Comparison of ENCODE assay signal across 1 cellular context in the genomic region with DNA sequence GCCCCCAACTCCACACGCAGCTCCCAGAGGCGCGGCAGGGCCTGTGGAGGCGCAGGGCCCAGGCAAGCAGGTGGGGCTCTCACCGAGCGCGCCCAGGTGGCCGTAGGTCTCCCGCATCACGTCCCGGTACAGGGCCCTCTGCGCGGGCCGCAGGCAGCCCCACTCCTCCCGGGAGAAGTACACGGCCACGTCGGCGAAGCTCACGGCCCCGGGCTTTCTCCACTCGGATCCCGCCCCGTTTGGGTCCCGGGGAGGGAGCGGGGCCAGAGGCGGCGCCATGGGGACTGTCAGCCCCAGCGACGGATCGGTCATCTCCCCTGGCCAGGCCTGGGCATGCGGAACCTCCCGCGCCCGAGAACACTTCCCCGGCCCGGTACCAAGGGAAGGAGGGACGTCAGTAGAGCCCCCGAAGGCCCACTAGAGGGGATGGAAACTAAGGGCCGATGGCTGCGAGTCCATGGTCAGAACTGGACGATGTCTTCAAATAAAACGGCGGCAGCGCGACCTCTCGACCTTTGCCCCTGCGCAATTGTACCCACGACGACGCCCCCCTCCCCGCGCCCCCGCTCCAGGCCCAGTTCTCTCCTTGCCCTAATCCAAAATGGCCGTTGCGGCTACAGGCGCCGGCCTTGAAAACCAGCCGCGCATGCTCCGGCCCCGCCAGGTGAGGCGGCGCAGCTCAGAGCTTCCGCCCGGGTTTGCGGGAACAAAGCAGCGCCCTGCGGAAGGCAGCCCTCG.
A peak's percentile ranks its signal among the peaks of the same experiment; 100 is the strongest.
TF ChIP-seq lines count a peak whose summit lies in the region.

Gene ZNF747, minus strand, starts transcription at position 491 of the 738 bp plus-strand sequence. Its CDS starts 179 bp downstream, at position 312.

TF ChIP-seq in HepG2, 621 proteins besides CTCF, POLR2A, EP300 and RAD21 (continued from another document and continues in another):
- TF ChIP-seq TAF15 (IDR thresholded peaks at IDR 0.05; ENCODE audit: low read depth, low read length, poor library complexity, severe bottlenecking): peak; percentile 11
- TF ChIP-seq ZNF414 (CRISPR knock-in tag; IDR thresholded peaks at IDR 0.05): peak; percentile 92
- no peak for TF ChIP-seq ZNF207 (IDR thresholded peaks at IDR 0.05; ENCODE audit: borderline replicate concordance)
- no peak; the same call in 1 of the 2 replicates for TF ChIP-seq ZFP36L2 (CRISPR knock-in tag; IDR thresholded peaks at IDR 0.05)
- peak; percentile 53; the same call in 1 of the 2 replicates for TF ChIP-seq NFATC3 (CRISPR knock-in tag; IDR thresholded peaks at IDR 0.05)
- TF ChIP-seq DNMT3B (CRISPR knock-in tag; conservative IDR thresholded peaks at IDR 0.05): peak; percentile 23; the same call in 1 of the 2 replicates
- peak; percentile 97 for TF ChIP-seq ZFX (CRISPR knock-in tag; IDR thresholded peaks at IDR 0.05; ENCODE audit: low read depth)
- TF ChIP-seq, protein P1, sequence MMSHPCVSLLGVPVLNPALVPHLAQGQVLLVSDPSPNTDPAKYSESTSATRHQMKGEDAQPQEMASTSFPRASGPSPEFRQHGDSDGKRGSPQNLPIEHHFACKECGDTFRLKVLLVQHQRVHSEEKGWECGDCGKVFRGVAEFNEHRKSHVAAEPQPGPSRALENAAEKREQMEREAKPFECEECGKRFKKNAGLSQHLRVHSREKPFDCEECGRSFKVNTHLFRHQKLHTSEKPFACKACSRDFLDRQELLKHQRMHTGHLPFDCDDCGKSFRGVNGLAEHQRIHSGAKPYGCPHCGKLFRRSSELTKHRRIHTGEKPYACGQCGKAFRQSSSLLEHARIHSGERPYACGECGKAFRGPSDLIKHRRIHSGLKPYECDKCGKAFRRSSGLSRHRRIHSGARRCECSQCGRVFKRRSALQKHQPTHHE (CRISPR knock-in tag; IDR thresholded peaks at IDR 0.05; ENCODE audit: borderline replicate concordance): peak; percentile 96
- TF ChIP-seq, protein P2, sequence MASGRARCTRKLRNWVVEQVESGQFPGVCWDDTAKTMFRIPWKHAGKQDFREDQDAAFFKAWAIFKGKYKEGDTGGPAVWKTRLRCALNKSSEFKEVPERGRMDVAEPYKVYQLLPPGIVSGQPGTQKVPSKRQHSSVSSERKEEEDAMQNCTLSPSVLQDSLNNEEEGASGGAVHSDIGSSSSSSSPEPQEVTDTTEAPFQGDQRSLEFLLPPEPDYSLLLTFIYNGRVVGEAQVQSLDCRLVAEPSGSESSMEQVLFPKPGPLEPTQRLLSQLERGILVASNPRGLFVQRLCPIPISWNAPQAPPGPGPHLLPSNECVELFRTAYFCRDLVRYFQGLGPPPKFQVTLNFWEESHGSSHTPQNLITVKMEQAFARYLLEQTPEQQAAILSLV (CRISPR knock-in tag; IDR thresholded peaks at IDR 0.05; ENCODE audit: borderline replicate concordance): peak; percentile 98
- no peak; the same call in 1 of the 2 replicates for TF ChIP-seq ZNF7 (CRISPR knock-in tag; IDR thresholded peaks at IDR 0.05)
- no peak for TF ChIP-seq PHB2 (IDR thresholded peaks at IDR 0.05; ENCODE audit: partially characterized antibody)
- 0 out of 2 replicates have a peak, but pooled peaks have one; percentile 7 for TF ChIP-seq ONECUT2 (CRISPR knock-in tag; IDR thresholded peaks at IDR 0.05)
- TF ChIP-seq HDAC6 (IDR thresholded peaks at IDR 0.05; ENCODE audit: low read depth, low read length): no peak
- TF ChIP-seq ZNF263 (CRISPR knock-in tag; IDR thresholded peaks at IDR 0.05): no peak
- peak; percentile 59 for TF ChIP-seq ZNF740 (CRISPR knock-in tag; IDR thresholded peaks at IDR 0.05)
- TF ChIP-seq BHLHE40 (IDR thresholded peaks at IDR 0.05; ENCODE audit: low read length): no peak
- peak; percentile 86 for TF ChIP-seq HDAC1 (CRISPR knock-in tag; IDR thresholded peaks at IDR 0.05)
- peak; percentile 97; the same call in 1 of the 2 replicates for TF ChIP-seq GLI4 (CRISPR knock-in tag; IDR thresholded peaks at IDR 0.05; ENCODE audit: borderline replicate concordance)
- no peak for TF ChIP-seq BCL3 (CRISPR knock-in tag; IDR thresholded peaks at IDR 0.05)
- peak; percentile 66 for TF ChIP-seq ZNF580 (CRISPR knock-in tag; IDR thresholded peaks at IDR 0.05; ENCODE audit: borderline replicate concordance, low read depth)
- no peak; the same call in 1 of the 2 replicates for TF ChIP-seq ZNF235 (CRISPR knock-in tag; IDR thresholded peaks at IDR 0.05; ENCODE audit: borderline replicate concordance)
- 0 out of 2 replicates have a peak, but pooled peaks have one; percentile 25 for TF ChIP-seq PAX8 (CRISPR knock-in tag; IDR thresholded peaks at IDR 0.05; ENCODE audit: borderline replicate concordance)
- peak; percentile 83; the same call in 1 of the 2 replicates for TF ChIP-seq ZNF274 (CRISPR knock-in tag; IDR thresholded peaks at IDR 0.05)
- TF ChIP-seq IKZF4 (CRISPR knock-in tag; IDR thresholded peaks at IDR 0.05; ENCODE audit: borderline replicate concordance, low read depth, not compliant biosample characterization): peak; percentile 83
- TF ChIP-seq IKZF1 (IDR thresholded peaks at IDR 0.05): no peak
- peak; percentile 83; the same call in 1 of the 2 replicates for TF ChIP-seq ZNF839 (CRISPR knock-in tag; IDR thresholded peaks at IDR 0.05; ENCODE audit: borderline replicate concordance)
- 0 out of 2 replicates have a peak, but pooled peaks have one; percentile 33 for TF ChIP-seq ZBTB26 (CRISPR knock-in tag; IDR thresholded peaks at IDR 0.05; ENCODE audit: borderline replicate concordance)
- TF ChIP-seq ZNF674 (CRISPR knock-in tag; IDR thresholded peaks at IDR 0.05; ENCODE audit: low read depth): peak; percentile 92
- TF ChIP-seq ZNF883 (CRISPR knock-in tag; IDR thresholded peaks at IDR 0.05; ENCODE audit: not compliant biosample characterization): peak; percentile 5
- 0 out of 2 replicates have a peak, but pooled peaks have one; percentile 41 for TF ChIP-seq MLX (CRISPR knock-in tag; IDR thresholded peaks at IDR 0.05)
- TF ChIP-seq SP5 (CRISPR knock-in tag; IDR thresholded peaks at IDR 0.05; ENCODE audit: borderline replicate concordance, low read depth): peak; percentile 55; the same call in 1 of the 2 replicates
- TF ChIP-seq NKX3-1 (CRISPR knock-in tag; IDR thresholded peaks at IDR 0.05): no peak; the same call in none of the 2 replicates
- TF ChIP-seq PREB (CRISPR knock-in tag; IDR thresholded peaks at IDR 0.05): no peak
- no peak for TF ChIP-seq ZNF180 (CRISPR knock-in tag; IDR thresholded peaks at IDR 0.05; ENCODE audit: borderline replicate concordance, low read depth)
- peak; percentile 97 for TF ChIP-seq ZEB1 (IDR thresholded peaks at IDR 0.05; ENCODE audit: insufficient replicate concordance, low read depth)
- TF ChIP-seq ZNF646 (CRISPR knock-in tag; IDR thresholded peaks at IDR 0.05): 0 out of 2 replicates have a peak, but pooled peaks have one; percentile 21
- TF ChIP-seq, protein P3, sequence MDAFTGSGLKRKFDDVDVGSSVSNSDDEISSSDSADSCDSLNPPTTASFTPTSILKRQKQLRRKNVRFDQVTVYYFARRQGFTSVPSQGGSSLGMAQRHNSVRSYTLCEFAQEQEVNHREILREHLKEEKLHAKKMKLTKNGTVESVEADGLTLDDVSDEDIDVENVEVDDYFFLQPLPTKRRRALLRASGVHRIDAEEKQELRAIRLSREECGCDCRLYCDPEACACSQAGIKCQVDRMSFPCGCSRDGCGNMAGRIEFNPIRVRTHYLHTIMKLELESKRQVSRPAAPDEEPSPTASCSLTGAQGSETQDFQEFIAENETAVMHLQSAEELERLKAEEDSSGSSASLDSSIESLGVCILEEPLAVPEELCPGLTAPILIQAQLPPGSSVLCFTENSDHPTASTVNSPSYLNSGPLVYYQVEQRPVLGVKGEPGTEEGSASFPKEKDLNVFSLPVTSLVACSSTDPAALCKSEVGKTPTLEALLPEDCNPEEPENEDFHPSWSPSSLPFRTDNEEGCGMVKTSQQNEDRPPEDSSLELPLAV (CRISPR knock-in tag; conservative IDR thresholded peaks at IDR 0.05; ENCODE audit: low read depth): no peak
- no peak for TF ChIP-seq ZNF644 (CRISPR knock-in tag; IDR thresholded peaks at IDR 0.05; ENCODE audit: low read depth)
